Comparison of ENCODE assay signal across 8 cellular contexts in the genomic region with DNA sequence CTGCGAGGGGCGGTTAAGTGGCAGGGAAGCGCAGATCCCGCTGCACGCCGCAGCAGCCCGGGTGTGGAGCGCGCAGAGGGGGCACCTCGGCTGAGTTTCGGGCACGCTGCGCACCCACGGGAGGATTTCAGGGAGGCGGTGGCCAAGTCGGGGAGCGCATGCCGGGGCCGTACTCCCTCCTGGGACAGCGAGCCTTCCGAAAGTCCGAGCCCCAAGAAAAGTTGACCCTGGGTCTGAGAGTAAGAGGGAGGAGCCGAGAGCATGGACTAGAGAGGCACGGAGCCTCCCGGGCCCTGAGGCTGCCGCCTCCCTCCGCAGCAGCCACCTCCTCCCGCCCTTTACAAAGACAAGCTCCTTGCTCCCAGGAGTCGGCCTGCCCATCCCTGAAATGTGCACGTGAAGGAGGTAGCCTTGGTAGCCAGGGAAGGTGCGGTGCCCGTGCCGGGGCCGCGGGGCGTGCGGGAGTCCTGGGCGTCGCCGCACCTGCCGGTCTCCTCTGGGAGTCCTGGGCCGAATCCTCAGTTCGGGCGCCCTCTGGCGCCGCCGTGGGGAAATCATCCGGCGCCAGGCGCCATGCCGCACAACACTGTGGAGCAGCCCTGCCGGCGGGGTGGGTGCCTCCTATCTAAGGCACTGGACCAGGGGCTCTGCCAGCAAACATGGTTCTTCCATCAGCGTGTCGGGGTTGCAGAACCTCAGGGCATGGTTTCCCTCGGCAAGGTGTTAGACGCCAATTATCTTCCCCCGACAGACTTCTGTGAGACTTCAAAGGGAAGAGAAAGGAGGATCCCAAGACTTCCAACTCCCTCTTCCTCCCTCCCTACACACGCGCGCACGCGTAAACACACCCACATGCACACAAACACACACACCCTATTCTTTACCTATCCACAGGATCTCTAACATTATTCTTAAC.
A peak's percentile ranks its signal among the peaks of the same experiment; 100 is the strongest.
DNase-seq lines count a peak whose midpoint lies in the region; ATAC-seq and TF ChIP-seq lines count a peak whose summit lies in the region.

No MANE protein-coding gene starts in this region.

- no peaks in the 10 kb centered on the region for H3K9me3 Mint-ChIP-seq in stimulated activated naive CD8-positive, alpha-beta T cell treated with anti-CD3 and anti-CD28 coated beads, Interleukin-15, amount 100 ng/mL, for 72 hours

- no TSS peak for BruUV-seq in PC-9 (replicated peaks; lab: Mats Ljungman, UMichigan)

- ATAC-seq in GM21447 (IDR thresholded peaks at IDR 0.05; ENCODE audit: unreplicated experiment): peak; percentile 97
- ATAC-seq in stimulated activated naive CD8-positive, alpha-beta T cell treated with anti-CD3 and anti-CD28 coated beads, Interleukin-15, amount 100 ng/mL, for 72 hours: peak; percentile 99

- H4K20me1 ChIP-seq in PC-9 (ENCODE audit: insufficient read depth) (no peaks in the 10 kb centered on the region), neural cell (ENCODE audit: insufficient read depth) (no peaks in the 10 kb centered on the region)

- H3K4me1 Mint-ChIP-seq in stimulated activated naive CD8-positive, alpha-beta T cell treated with anti-CD3 and anti-CD28 coated beads, Interleukin-15, amount 100 ng/mL, for 72 hours: peaks cover 18% of the 10 kb centered on the region

- no peak overlapping the region for H3K27ac ChIP-seq in HUES6 (ENCODE audit: low read depth, low read length)
- no peak overlapping the region for H3K27ac ChIP-seq in PC-9
- H3K27ac ChIP-seq in neural cell (ENCODE audit: low read length): no peak overlapping the region

- H3K27me3 ChIP-seq in HUES6 (ENCODE audit: control insufficient read depth, insufficient read depth, low read length) (peaks cover 36% of the 10 kb centered on the region), PC-9 (ENCODE audit: insufficient read depth, low read depth) (no peaks in the 10 kb centered on the region), neural cell (ENCODE audit: insufficient read depth, low read depth, low read length) (peaks cover 5% of the 10 kb centered on the region)

- POLR2A ChIA-PET in PC-9 (lab: Charles Lee; ENCODE audit: unreplicated experiment): no interaction called here

- intact Hi-C loops in PC-9 (cut with micrococcal nuclease; ENCODE audit: unreplicated experiment): loop anchor here (1.0 to 10.0 kb wide), 4 partner anchors 228 to 1659 kb away; no protein-coding TSS in a partner anchor

- H3K4me2 ChIP-seq in PC-9: peak overlapping the region; percentile 73
- H3K4me2 ChIP-seq in neural cell (ENCODE audit: low read length): peak overlapping the region; percentile 13

- H3K27me3 Mint-ChIP-seq in stimulated activated naive CD8-positive, alpha-beta T cell treated with anti-CD3 and anti-CD28 coated beads, Interleukin-15, amount 100 ng/mL, for 72 hours: peaks cover 69% of the 10 kb centered on the region

- H3K9ac ChIP-seq in HUES6 (ENCODE audit: low read length) (peak overlapping the region; percentile 51), neural cell (ENCODE audit: low read length) (peak overlapping the region; percentile 56)

- CTCF ChIA-PET in PC-9 (lab: Charles Lee): no interaction called here

- peak; percentile 94 for TF ChIP-seq RAD21 in neural cell (conservative IDR thresholded peaks at IDR 0.05)

- H3K9me3 ChIP-seq in HUES6 (ENCODE audit: control insufficient read depth, insufficient read depth, low read depth, low read length) (no peaks in the 10 kb centered on the region), PC-9 (ENCODE audit: insufficient read depth, low read depth) (peaks cover 8% of the 10 kb centered on the region), neural cell (ENCODE audit: low read length) (no peaks in the 10 kb centered on the region)

- no peak for TF ChIP-seq EP300 in neural cell (conservative IDR thresholded peaks at IDR 0.05; ENCODE audit: poor library complexity, severe bottlenecking)

- H3K27ac Mint-ChIP-seq in stimulated activated naive CD8-positive, alpha-beta T cell treated with anti-CD3 and anti-CD28 coated beads, Interleukin-15, amount 100 ng/mL, for 72 hours: no peak overlapping the region

- H3K9me2 ChIP-seq in PC-9 (ENCODE audit: insufficient read depth) (no peaks in the 10 kb centered on the region), neural cell (ENCODE audit: insufficient read depth, low read length) (no peaks in the 10 kb centered on the region)

- H3K79me2 ChIP-seq in PC-9 (ENCODE audit: low read depth) (no peaks in the 10 kb centered on the region), neural cell (replicated peaks; ENCODE audit: insufficient read depth, low read length) (no peaks in the 10 kb centered on the region)

- H3K4me3 ChIP-seq in HUES6 (ENCODE audit: low read depth, low read length) (peak overlapping the region; percentile 73), PC-9 (peak overlapping the region; percentile 53), foreskin fibroblast (ENCODE audit: low read depth in 1 of 2, low read length in 2 of 2) (peak overlapping the region; percentile 52 to 58), neural cell (ENCODE audit: low read length) (peak overlapping the region; percentile 74)

- peak overlapping the region; percentile 80 to 89 for H3K4me3 Mint-ChIP-seq in stimulated activated naive CD8-positive, alpha-beta T cell treated with anti-CD3 and anti-CD28 coated beads, Interleukin-15, amount 100 ng/mL, for 72 hours

- H3K36me3 ChIP-seq in HUES6 (ENCODE audit: control insufficient read depth, insufficient read depth, low read length): no peaks in the 10 kb centered on the region
- no peaks in the 10 kb centered on the region for H3K36me3 ChIP-seq in PC-9 (ENCODE audit: low read depth)
- H3K36me3 ChIP-seq in neural cell (ENCODE audit: insufficient read depth, low read length): no peaks in the 10 kb centered on the region

- H3F3A ChIP-seq in PC-9 (ENCODE audit: insufficient read depth, low read depth) (peaks cover 14% of the 10 kb centered on the region), neural cell (ENCODE audit: insufficient read depth, low read length, poor library complexity, severe bottlenecking) (no peaks in the 10 kb centered on the region)

- TF ChIP-seq CTCF in PC-9 (conservative IDR thresholded peaks at IDR 0.05) (peak; percentile 87), foreskin fibroblast (IDR thresholded peaks at IDR 0.05; ENCODE audit: low read depth, low read length) (peak; percentile 84), neural cell (IDR thresholded peaks at IDR 0.05; ENCODE audit: poor library complexity, severe bottlenecking) (peak; percentile 96)

- DNase-seq in DMS 273 (lab: John Stamatoyannopoulos, UW; ENCODE audit: unreplicated experiment): peak; percentile 98
- DNase-seq in PC-9: peak; percentile 48 to 79
- peak; percentile 41 for DNase-seq in activated T-helper 1 cell treated with Interleukin-2 at 50 U/mL for 16 hours (ENCODE audit: low read depth)
- DNase-seq in foreskin fibroblast: peak; percentile 59 to 84
- DNase-seq in stimulated activated naive CD8-positive, alpha-beta T cell treated with anti-CD3 and anti-CD28 coated beads, Interleukin-15, amount 100 ng/mL, for 72 hours: peak; percentile 81 to 87

- H2AFZ ChIP-seq in PC-9 (peak overlapping the region; percentile 81), neural cell (ENCODE audit: low read depth, low read length) (peak overlapping the region; percentile 41)

- H3K4me1 ChIP-seq in HUES6 (ENCODE audit: control insufficient read depth, insufficient read depth, low read length) (peaks cover 9% of the 10 kb centered on the region), PC-9 (replicated peaks; ENCODE audit: insufficient read depth) (peaks cover 16% of the 10 kb centered on the region)

TF ChIP-seq in neural cell, 6 proteins besides CTCF, POLR2A, EP300 and RAD21:
- TF ChIP-seq POLR2AphosphoS5 (IDR thresholded peaks at IDR 0.05) (no peak), SMC3 (conservative IDR thresholded peaks at IDR 0.05; ENCODE audit: poor library complexity) (peak; percentile 98), MXI1 (conservative IDR thresholded peaks at IDR 0.05; ENCODE audit: poor library complexity, severe bottlenecking) (peak; percentile 65), TAF1 (IDR thresholded peaks at IDR 0.05; ENCODE audit: low read depth) (no peak), EZH2 (IDR thresholded peaks at IDR 0.05; ENCODE audit: borderline replicate concordance, insufficient read depth, low read length, poor library complexity, severe bottlenecking) (no peak)
- TF ChIP-seq, protein P1, sequence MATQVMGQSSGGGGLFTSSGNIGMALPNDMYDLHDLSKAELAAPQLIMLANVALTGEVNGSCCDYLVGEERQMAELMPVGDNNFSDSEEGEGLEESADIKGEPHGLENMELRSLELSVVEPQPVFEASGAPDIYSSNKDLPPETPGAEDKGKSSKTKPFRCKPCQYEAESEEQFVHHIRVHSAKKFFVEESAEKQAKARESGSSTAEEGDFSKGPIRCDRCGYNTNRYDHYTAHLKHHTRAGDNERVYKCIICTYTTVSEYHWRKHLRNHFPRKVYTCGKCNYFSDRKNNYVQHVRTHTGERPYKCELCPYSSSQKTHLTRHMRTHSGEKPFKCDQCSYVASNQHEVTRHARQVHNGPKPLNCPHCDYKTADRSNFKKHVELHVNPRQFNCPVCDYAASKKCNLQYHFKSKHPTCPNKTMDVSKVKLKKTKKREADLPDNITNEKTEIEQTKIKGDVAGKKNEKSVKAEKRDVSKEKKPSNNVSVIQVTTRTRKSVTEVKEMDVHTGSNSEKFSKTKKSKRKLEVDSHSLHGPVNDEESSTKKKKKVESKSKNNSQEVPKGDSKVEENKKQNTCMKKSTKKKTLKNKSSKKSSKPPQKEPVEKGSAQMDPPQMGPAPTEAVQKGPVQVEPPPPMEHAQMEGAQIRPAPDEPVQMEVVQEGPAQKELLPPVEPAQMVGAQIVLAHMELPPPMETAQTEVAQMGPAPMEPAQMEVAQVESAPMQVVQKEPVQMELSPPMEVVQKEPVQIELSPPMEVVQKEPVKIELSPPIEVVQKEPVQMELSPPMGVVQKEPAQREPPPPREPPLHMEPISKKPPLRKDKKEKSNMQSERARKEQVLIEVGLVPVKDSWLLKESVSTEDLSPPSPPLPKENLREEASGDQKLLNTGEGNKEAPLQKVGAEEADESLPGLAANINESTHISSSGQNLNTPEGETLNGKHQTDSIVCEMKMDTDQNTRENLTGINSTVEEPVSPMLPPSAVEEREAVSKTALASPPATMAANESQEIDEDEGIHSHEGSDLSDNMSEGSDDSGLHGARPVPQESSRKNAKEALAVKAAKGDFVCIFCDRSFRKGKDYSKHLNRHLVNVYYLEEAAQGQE (IDR thresholded peaks at IDR 0.05; ENCODE audit: borderline replicate concordance): no peak

Comparison
In these comparisons a context has a peak if more than half of its experiments do, and no peak if none do; other contexts are left out.
1. DNase-seq: peak in every context shown above with its lines; median percentile 98 in DMS 273; 84 in stimulated activated naive CD8-positive, alpha-beta T cell treated with anti-CD3 and anti-CD28 coated beads, Interleukin-15, amount 100 ng/mL, for 72 hours; 72 in foreskin fibroblast; 64 in PC-9; 41 in activated T-helper 1 cell treated with Interleukin-2 at 50 U/mL for 16 hours.